ENCODE assay signal across 18 cellular contexts in the genomic region with DNA sequence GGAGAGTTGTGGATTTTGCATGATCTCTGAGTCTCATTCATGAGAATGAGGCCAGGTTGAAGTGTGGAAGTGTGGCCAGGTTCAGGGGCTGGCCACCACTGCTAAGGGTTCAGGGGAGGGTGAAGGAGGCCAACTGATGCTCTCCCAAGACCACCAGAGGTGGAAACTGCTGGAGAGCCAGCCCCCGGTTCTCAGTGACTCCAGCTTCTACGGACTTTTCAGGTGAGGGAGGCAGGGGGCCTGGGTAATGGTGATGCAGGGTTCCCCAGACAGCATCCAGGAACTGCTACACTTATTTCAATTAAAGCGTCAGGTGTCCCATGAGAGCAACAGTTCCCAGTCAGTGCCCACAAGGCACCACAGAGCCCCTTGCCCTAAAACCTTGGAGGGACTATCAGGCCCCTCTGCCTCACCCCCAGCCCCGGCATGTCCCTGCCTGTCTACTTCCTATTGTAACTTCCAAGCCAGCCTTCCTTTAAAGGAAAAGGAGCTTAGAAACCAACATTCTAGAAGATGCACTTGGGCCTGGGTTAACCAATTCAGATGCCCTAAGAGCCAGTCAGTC. TPM values are rescaled to one million over a fixed set of nuclear protein-coding genes. Genes with fewer than 3 reads are reported as not detected.
"Had no signal": no experiment of that assay in that cellular context is flagged by ENCODE, and none has a peak within 500 bp of the region (broad histone marks: within the 10 kb centered on the region; RNA-seq: fewer than 3 reads in every experiment).

No MANE protein-coding gene starts in this region.

- H3K4me1 Mint-ChIP-seq: naive thymus-derived CD8-positive, alpha-beta T cell had no signal

- H3K4me3 ChIP-seq: heart left ventricle, mucosa of descending colon, ovary, smooth muscle cell had no signal

- H3K9me3 ChIP-seq: ovary had no signal

- H3K4me3 Mint-ChIP-seq: naive thymus-derived CD8-positive, alpha-beta T cell had no signal

- ATAC-seq: heart left ventricle; mucosa of descending colon; naive thymus-derived CD8-positive, alpha-beta T cell; right cardiac atrium had no signal

- H3K27ac Mint-ChIP-seq: naive thymus-derived CD8-positive, alpha-beta T cell had no signal

- H3K27me3 Mint-ChIP-seq: progenitor cell of endocrine pancreas had no signal

- H3K36me3 ChIP-seq: ovary had no signal

- H3K27me3 ChIP-seq: heart left ventricle, ovary had no signal

- DNase-seq: dermis blood vessel endothelial cell; hippocampal formation; kidney glomerular epithelial cell; mammary epithelial cell; mucosa of descending colon; stimulated activated CD4-positive, alpha-beta T cell treated with anti-CD3 and anti-CD28 coated beads, Interleukin-2, amount 100 ng/mL, for 48 hours; stimulated activated naive CD4-positive, alpha-beta T cell treated with Interleukin-2 at 50 U/mL for 16 hours; trophoblast cell had no signal

- H3K27ac ChIP-seq: heart left ventricle, ovary had no signal

RNA-seq across cellular contexts. Expression of a gene that starts 50.1 kb away (rescaled TPM):
- total RNA-seq: endothelial cell of umbilical vein; glomerular endothelial cell; lower leg skin; mammary epithelial cell; naive thymus-derived CD8-positive, alpha-beta T cell; smooth muscle cell; urinary bladder had no signal
